In the genomic region with DNA sequence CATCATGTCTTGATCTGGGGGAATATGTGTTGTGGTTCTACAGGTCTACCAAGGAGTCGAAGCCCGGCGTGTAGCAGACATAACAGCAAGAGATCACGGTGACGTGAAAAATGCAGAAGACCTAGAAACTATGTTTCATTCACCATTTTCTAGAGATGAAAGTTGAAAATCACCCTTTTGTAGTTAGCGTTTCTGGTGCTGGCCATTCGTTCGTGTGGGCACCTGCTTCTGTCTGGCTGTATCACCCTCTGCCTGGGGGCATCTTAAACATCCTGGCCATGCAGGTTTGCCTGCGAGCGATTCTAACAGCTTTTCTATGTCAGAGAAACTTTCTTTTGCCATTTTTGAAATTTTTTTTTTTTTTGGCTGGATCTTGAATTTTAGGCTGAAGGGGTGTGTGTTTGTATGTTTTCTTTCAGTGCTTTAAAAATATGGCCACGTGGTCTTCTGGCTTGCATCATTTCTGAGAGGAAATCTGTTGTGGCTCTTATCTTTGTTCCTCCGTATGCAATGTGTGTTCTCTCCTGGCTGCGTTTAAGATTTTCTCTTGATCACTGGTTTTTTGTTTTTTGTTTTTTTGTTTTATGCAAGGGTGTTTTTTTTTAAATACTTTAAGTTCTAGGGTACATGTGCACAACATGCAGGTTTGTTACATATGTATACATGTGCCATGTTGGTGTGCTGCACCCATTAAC, we compare ENCODE assay signal across 23 cellular contexts.
DNase-seq lines count a peak whose midpoint lies in the region; ATAC-seq, FAIRE-seq and TF ChIP-seq lines count a peak whose summit lies in the region.
"Had no signal": no experiment of that assay in that cellular context is flagged by ENCODE, and none has a peak within 500 bp of the region (broad histone marks: within the 10 kb centered on the region; RNA-seq: fewer than 3 reads in every experiment).

No MANE protein-coding gene starts in this region.

- 89% methylated on average over 13 of the region's 13 CpGs; no CpG with 5 or more reads in 1 of the 2 experiments for WGBS in H1 (ENCODE audit: extremely low coverage in 1 of 2, insufficient coverage in 1 of 2, insufficient read length in 1 of 2, insufficient replicate concordance in 2 of 2, low coverage in 1 of 2, low lambda C conversion rate in 2 of 2, missing lambda C conversion rate in 1 of 2), 2 experiments

- H3K27me3 ChIP-seq in BLaER1 treated with 17β-estradiol and CSF1 and Interleukin-3, amounts not matched to agents 10 nM and 100 nM, result no peaks in the 10 kb centered on the region
- H3K27me3 ChIP-seq in H1 (replicated peaks in 1 of 4; ENCODE audit: control insufficient read depth in 3 of 4, extremely low read depth in 1 of 4, insufficient read depth in 3 of 4, low read length in 3 of 4), result no peaks in the 10 kb centered on the region; a peak in 1 of 7 replicates
- H3K27me3 ChIP-seq: BE2C had no signal

- TF ChIP-seq CTCF in HEK293 (tag by site-specific recombination; IDR thresholded peaks at IDR 0.05) (no peak), H1 (IDR thresholded peaks at IDR 0.05; ENCODE audit: control extremely low read depth in 1 of 3, insufficient read depth in 1 of 3, low read depth in 1 of 3, low read length in 3 of 3) (no peak)

- no peak overlapping the region for H2BK5ac ChIP-seq in H1 (ENCODE audit: low read depth, low read length)

- no peak overlapping the region for H3K4ac ChIP-seq in H1 (replicated peaks; ENCODE audit: insufficient read length, low read depth, low read length)

- peaks cover 8 to 41% (median 28%) of the 10 kb centered on the region in 10 experiments; a peak in 18 of 20 replicates for H3K4me1 ChIP-seq in BLaER1 treated with 17β-estradiol and CSF1 and Interleukin-3, amounts not matched to agents 10 nM and 100 nM
- H3K4me1 ChIP-seq in HEK293 (ENCODE audit: control insufficient read depth, insufficient read depth, low read length) (no peaks in the 10 kb centered on the region), H1 (replicated peaks in 1 of 4; ENCODE audit: control insufficient read depth in 3 of 4, insufficient read depth in 4 of 4, low read length in 3 of 4) (peaks cover 0 to 5% (median 0%) of the 10 kb centered on the region in 4 experiments; a peak in 2 of 7 replicates)
- H3K4me1 ChIP-seq: A549, BE2C, HAP-1 had no signal

- H2AFZ ChIP-seq in H1 (ENCODE audit: low read length), result no peak overlapping the region

- CTCF ChIA-PET in HEK293 (lab: Yijun Ruan, JAX) (no interaction called here), H1 (lab: Charles Lee; ENCODE audit: partially characterized antibody) (interaction anchor here (0.6 to 1.3 kb wide), 4 partner anchors 16 to 117 kb away, joined by 3 to 5 read pairs (median 4); no protein-coding TSS in a partner anchor)

- H3K9ac ChIP-seq in BLaER1 treated with 17β-estradiol and CSF1 and Interleukin-3, amounts not matched to agents 10 nM and 100 nM, result no peak overlapping the region
- H3K9ac ChIP-seq in H1 (replicated peaks in 1 of 4; ENCODE audit: extremely low read depth in 1 of 4, low read depth in 3 of 4, low read length in 3 of 4), result no peak overlapping the region

- FAIRE-seq in H1 (lab: Jason Lieb, UNC), result no peak
- FAIRE-seq in RCC 7860 (lab: Jason Lieb, UNC), result no peak
- FAIRE-seq: A549, D721Med, GM12891, GM18507 had no signal

- peaks cover 0 to 12% (median 6%) of the 10 kb centered on the region in 11 experiments; a peak in 11 of 22 replicates for H3K9me3 ChIP-seq in BLaER1 treated with 17β-estradiol and CSF1 and Interleukin-3, amounts not matched to agents 10 nM and 100 nM (replicated peaks in 1 of 11)
- H3K9me3 ChIP-seq in HEK293 (ENCODE audit: control insufficient read depth, insufficient read depth, low read depth, low read length) (no peaks in the 10 kb centered on the region), H1 (ENCODE audit: insufficient read depth in 2 of 2, low read depth in 1 of 2, low read length in 1 of 2) (no peaks in the 10 kb centered on the region)
- H3K9me3 ChIP-seq: A549, BE2C, HAP-1 had no signal

- H3K36me3 ChIP-seq in BLaER1 treated with 17β-estradiol and CSF1 and Interleukin-3, amounts not matched to agents 10 nM and 100 nM, result no peaks in the 10 kb centered on the region
- H3K36me3 ChIP-seq in HEK293 (ENCODE audit: control insufficient read depth in 2 of 2, insufficient read depth in 1 of 2, low read length in 2 of 2), result no peaks in the 10 kb centered on the region
- no peaks in the 10 kb centered on the region for H3K36me3 ChIP-seq in H1 (ENCODE audit: control insufficient read depth in 2 of 4, insufficient read depth in 4 of 4, low read length in 3 of 4)
- H3K36me3 ChIP-seq: BE2C, HAP-1 had no signal

- no peaks in the 10 kb centered on the region for H3K23me2 ChIP-seq in H1 (ENCODE audit: low read depth, low read length)

- no peak for ATAC-seq in GM18870 (IDR thresholded peaks at IDR 0.05; ENCODE audit: unreplicated experiment)
- ATAC-seq: A549; CD8-positive, alpha-beta T cell had no signal

- no peak overlapping the region for H3K4me3 ChIP-seq in BLaER1 treated with 17β-estradiol and CSF1 and Interleukin-3, amounts not matched to agents 10 nM and 100 nM
- H3K4me3 ChIP-seq in HEK293 (ENCODE audit: low read depth, low read length), result no peak overlapping the region
- H3K4me3 ChIP-seq in H1 (ENCODE audit: extremely low read depth in 1 of 4, insufficient read depth in 2 of 4, low read depth in 3 of 4, low read length in 4 of 4), result no peak overlapping the region
- H3K4me3 ChIP-seq: A549, HAP-1 had no signal

- no peak overlapping the region for H3K23ac ChIP-seq in H1 (ENCODE audit: insufficient read length)

- TF ChIP-seq RAD21 in H1 (IDR thresholded peaks at IDR 0.05 in 1 of 2, conservative IDR thresholded peaks at IDR 0.05 in 1 of 2; ENCODE audit: low read depth in 2 of 2, low read length in 2 of 2), result no peak

- no peaks in the 10 kb centered on the region for H3K79me1 ChIP-seq in H1 (ENCODE audit: low read depth, low read length)

- H3K56ac ChIP-seq in H1 (replicated peaks; ENCODE audit: insufficient read length, low read depth, low read length), result no peak overlapping the region

- no peak overlapping the region for H3K18ac ChIP-seq in H1 (ENCODE audit: extremely low read depth, low read length)

- H4K5ac ChIP-seq in H1 (ENCODE audit: insufficient read length, low read depth, low read length), result no peak overlapping the region

- H2BK15ac ChIP-seq in H1 (ENCODE audit: low read length), result peak overlapping the region; percentile 36; the same call in 1 of the 2 replicates

- no peak overlapping the region for H3K27ac ChIP-seq in BLaER1 treated with 17β-estradiol and CSF1 and Interleukin-3, amounts not matched to agents 10 nM and 100 nM
- H3K27ac ChIP-seq in HEK293 (ENCODE audit: extremely low read depth, low read depth, low read length) (no peak overlapping the region), H1 (ENCODE audit: low read depth, low read length) (no peak overlapping the region)
- H3K27ac ChIP-seq: A549, C4-2B had no signal

- TF ChIP-seq EP300 in H1 (IDR thresholded peaks at IDR 0.05; ENCODE audit: borderline replicate concordance in 1 of 2, low read depth in 2 of 2, low read length in 2 of 2), result no peak

- H4K20me1 ChIP-seq in BLaER1 treated with 17β-estradiol and CSF1 and Interleukin-3, amounts not matched to agents 10 nM and 100 nM, result no peaks in the 10 kb centered on the region; a peak in 1 of 22 replicates
- H4K20me1 ChIP-seq in H1 (replicated peaks in 1 of 2; ENCODE audit: control insufficient read depth in 1 of 2, insufficient read depth in 2 of 2, low read length in 2 of 2), result no peaks in the 10 kb centered on the region

- H2BK12ac ChIP-seq in H1 (ENCODE audit: low read depth, low read length), result no peak overlapping the region

- POLR2A ChIA-PET in HEK293 (lab: Yijun Ruan, JAX) (no interaction called here), H1 (lab: Charles Lee; ENCODE audit: partially characterized antibody) (no interaction called here)

- H4K91ac ChIP-seq in H1 (replicated peaks; ENCODE audit: insufficient read length, low read length), result no peak overlapping the region

- H2BK120ac ChIP-seq in H1 (replicated peaks; ENCODE audit: low read depth, low read length), result no peak overlapping the region

- H3K79me2 ChIP-seq in H1 (ENCODE audit: control insufficient read depth in 1 of 2, insufficient read depth in 2 of 2, low read length in 2 of 2), result no peaks in the 10 kb centered on the region

- peak overlapping the region; percentile 45 to 85 (median 74); a peak in 21 of 22 replicates for H3K4me2 ChIP-seq in BLaER1 treated with 17β-estradiol and CSF1 and Interleukin-3, amounts not matched to agents 10 nM and 100 nM
- H3K4me2 ChIP-seq in H1 (ENCODE audit: insufficient read depth in 1 of 2, low read depth in 2 of 2, low read length in 2 of 2), result no peak overlapping the region
- H3K4me2 ChIP-seq: A549 had no signal

- 0 out of 2 replicates have a peak overlapping the region, but pooled peaks have one; percentile 17 for H2BK20ac ChIP-seq in H1 (ENCODE audit: low read length)

- H4K8ac ChIP-seq in H1 (ENCODE audit: extremely low read depth, insufficient read depth, low read length), result no peak overlapping the region

- no peak overlapping the region for H3K14ac ChIP-seq in H1 (ENCODE audit: insufficient read length)

- no peak overlapping the region for H2AK5ac ChIP-seq in H1 (ENCODE audit: low read depth, low read length)

- no peak for TF ChIP-seq POLR2A in H1 (IDR thresholded peaks at IDR 0.05; ENCODE audit: control extremely low read depth in 1 of 2, low read depth in 2 of 2, low read length in 2 of 2)

- DNase-seq in H1 (ENCODE audit: low read depth in 1 of 2, low spot score in 2 of 2) (no peak), DMS153 treated with DMSO at 0.1 percent for 48 hours (lab: John Stamatoyannopoulos, UW; ENCODE audit: unreplicated experiment) (no peak), RCC 7860 (ENCODE audit: low spot score) (no peak)
- DNase-seq: 8988T; ACHN; AML-193; BE2C; CD4-positive, CD25-positive, alpha-beta regulatory T cell; CD8-positive, alpha-beta T cell; DMS 273 treated with DMSO at 0.1 percent for 48 hours; DMS53; DMS79 treated with DMSO at 0.1 percent for 48 hours; GF-D8 had no signal

TF ChIP-seq in HEK293, 187 proteins besides CTCF, POLR2A, EP300 and RAD21 (continues in another document):
- TF ChIP-seq ZBTB1 (tag by site-specific recombination; IDR thresholded peaks at IDR 0.05) (no peak), ZNF610 (tag by site-specific recombination; IDR thresholded peaks at IDR 0.05; ENCODE audit: borderline replicate concordance) (no peak), ZNF791 (tag by site-specific recombination; IDR thresholded peaks at IDR 0.05) (peak; percentile 82), ZNF114 (tag by site-specific recombination; IDR thresholded peaks at IDR 0.05) (no peak)

TF ChIP-seq in PFSK-1, 5 proteins besides CTCF, POLR2A, EP300 and RAD21:
- peak; percentile 22; the same call in 1 of the 2 replicates for TF ChIP-seq POLR2AphosphoS5 (IDR thresholded peaks at IDR 0.05; ENCODE audit: low read depth, low read length)
- no peak for TF ChIP-seq FOXP2 (optimal IDR thresholded peaks at IDR 0.05; ENCODE audit: borderline replicate concordance, extremely low read depth, extremely low read length, insufficient read depth)

TF ChIP-seq in H1, 55 proteins besides CTCF, POLR2A, EP300 and RAD21 (continues in another document):
- no peak for TF ChIP-seq KDM4A (IDR thresholded peaks at IDR 0.05; ENCODE audit: low read depth, low read length, severe bottlenecking)
- TF ChIP-seq YY1 (IDR thresholded peaks at IDR 0.05; ENCODE audit: low read depth, low read length), result no peak
- TF ChIP-seq EZH2 (IDR thresholded peaks at IDR 0.05; ENCODE audit: low read depth, low read length, severe bottlenecking), result no peak
- no peak for TF ChIP-seq SP1 (IDR thresholded peaks at IDR 0.05; ENCODE audit: low read depth, low read length)
- TF ChIP-seq KDM5A (IDR thresholded peaks at IDR 0.05; ENCODE audit: low read length), result no peak

Comparison
In these comparisons a context has a peak if more than half of its experiments do, and no peak if none do; other contexts are left out.
1. H3K4me2 ChIP-seq: peak in BLaER1 treated with 17β-estradiol and CSF1 and Interleukin-3, amounts not matched to agents 10 nM and 100 nM (11 of 11); none in H1 (0 of 2).